Comparison of ENCODE assay signal across 9 cellular contexts in the genomic region with DNA sequence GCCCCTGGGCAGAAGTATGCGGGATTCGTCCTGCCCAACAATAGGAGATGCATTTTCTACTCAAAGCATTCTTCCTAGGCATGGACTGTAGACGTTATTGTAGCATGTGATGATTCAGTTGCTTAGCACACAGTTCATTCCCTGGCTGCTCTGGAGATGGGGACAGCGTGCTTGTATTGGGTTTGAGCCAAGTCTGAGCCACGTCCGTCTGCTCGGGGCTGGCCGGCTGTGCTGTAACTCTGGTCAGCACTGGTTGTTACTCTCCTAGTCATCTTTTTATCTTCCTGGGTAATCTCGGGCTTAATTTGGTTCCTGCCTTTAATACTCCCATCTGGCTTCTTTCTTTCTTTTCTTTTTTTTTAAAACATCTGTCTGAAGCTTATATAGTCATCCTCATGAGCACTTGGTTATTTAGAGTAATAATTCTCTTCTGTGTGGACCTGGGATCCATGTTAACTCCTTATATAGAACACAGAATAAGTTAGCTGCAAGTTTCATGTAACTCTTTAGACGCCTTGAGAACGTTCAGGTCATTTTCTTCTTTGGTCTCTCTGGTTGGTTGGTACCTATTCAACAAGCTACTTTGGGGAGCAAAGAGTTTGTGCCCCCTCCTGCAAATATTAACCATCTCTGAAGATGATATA.
DNase-seq lines count a peak whose midpoint lies in the region; ATAC-seq, FAIRE-seq and TF ChIP-seq lines count a peak whose summit lies in the region.
"Had no signal": no experiment of that assay in that cellular context is flagged by ENCODE, and none has a peak within 500 bp of the region (broad histone marks: within the 10 kb centered on the region; RNA-seq: fewer than 3 reads in every experiment).

No MANE protein-coding gene starts in this region.

- intact Hi-C loops in lower leg skin (cut with DNase I; ENCODE audit: low total_unique reads), result no loop called here

- 35 to 38% methylated on average over 11 of the region's 11 CpGs for WGBS in lower leg skin, 2 donors

- H3K27me3 ChIP-seq in ACC112 (ENCODE audit: insufficient read depth, low read length), result no peaks in the 10 kb centered on the region

- DNase-seq in NCI-H2029 treated with DMSO at 0.1 percent for 48 hours (lab: John Stamatoyannopoulos, UW) (peak; percentile 52), chondrocyte (ENCODE audit: low spot score) (peak; percentile 91), lower leg skin (ENCODE audit: low spot score in 2 of 2) (peak; percentile 64 to 93), GM19239 (ENCODE audit: insufficient read length, low spot score) (no peak), type B pancreatic cell (ENCODE audit: extremely low spot score, unreplicated experiment) (no peak)

- ATAC-seq in GM21360 (IDR thresholded peaks at IDR 0.05; ENCODE audit: unreplicated experiment) (no peak), HG02678 (IDR thresholded peaks at IDR 0.05; ENCODE audit: unreplicated experiment) (no peak)

- no peaks in the 10 kb centered on the region for H3K36me3 ChIP-seq in ACC112 (ENCODE audit: insufficient read depth, low read length)

- H3K4me3 ChIP-seq in ACC112 (ENCODE audit: low read depth, low read length) (peak overlapping the region; percentile 11; the same call in 1 of the 2 replicates), lower leg skin (ENCODE audit: low read depth, poor library complexity, severe bottlenecking) (no peak overlapping the region)

- FAIRE-seq in GM19239 (lab: Jason Lieb, UNC), result no peak

- TF ChIP-seq CTCF in chondrocyte (IDR thresholded peaks at IDR 0.05) (no peak), lower leg skin (IDR thresholded peaks at IDR 0.05) (no peak), type B pancreatic cell (conservative IDR thresholded peaks at IDR 0.05) (no peak)

- no peak for TF ChIP-seq POLR2A in lower leg skin (IDR thresholded peaks at IDR 0.05)

- no peaks in the 10 kb centered on the region for H3K27me3 Mint-ChIP-seq in chondrocyte (ENCODE audit: low read depth)
- H3K27me3 Mint-ChIP-seq in type B pancreatic cell, result peaks cover 4% of the 10 kb centered on the region

- peaks cover 26% of the 10 kb centered on the region for H3K4me1 ChIP-seq in ACC112 (ENCODE audit: control insufficient read depth, insufficient read depth, low read length, unreplicated experiment)

- H3K27ac Mint-ChIP-seq in chondrocyte (ENCODE audit: unreplicated experiment), result peak overlapping the region; percentile 93
- no peak overlapping the region for H3K27ac Mint-ChIP-seq in type B pancreatic cell

- peaks cover 10% of the 10 kb centered on the region for H3K9me3 Mint-ChIP-seq in chondrocyte (ENCODE audit: low read depth)
- H3K9me3 Mint-ChIP-seq in type B pancreatic cell, result peaks cover under 1% of the 10 kb centered on the region

- H3K79me2 ChIP-seq in ACC112 (ENCODE audit: control insufficient read depth, insufficient read depth, low read length, unreplicated experiment), result no peaks in the 10 kb centered on the region

- peak overlapping the region; percentile 29 for H3K4me3 Mint-ChIP-seq in chondrocyte (ENCODE audit: unreplicated experiment)
- H3K4me3 Mint-ChIP-seq in type B pancreatic cell, result no peak overlapping the region

- peak overlapping the region; percentile 34 for H2AFZ ChIP-seq in ACC112 (ENCODE audit: low read length, unreplicated experiment)

- H3K36me3 Mint-ChIP-seq in chondrocyte (ENCODE audit: low read depth), result peaks cover 3% of the 10 kb centered on the region
- no peaks in the 10 kb centered on the region for H3K36me3 Mint-ChIP-seq in type B pancreatic cell

- H3K4me1 Mint-ChIP-seq in chondrocyte (ENCODE audit: low read depth) (peaks cover 49% of the 10 kb centered on the region), type B pancreatic cell (ENCODE audit: unreplicated experiment) (peaks cover 6% of the 10 kb centered on the region)

- peak overlapping the region; percentile 93 for H3K27ac ChIP-seq in ACC112 (ENCODE audit: low read depth, low read length)
- H3K27ac ChIP-seq: C4-2B had no signal

Comparison
In these comparisons a context has a peak if more than half of its experiments do, and no peak if none do; other contexts are left out.
1. DNase-seq: peak in NCI-H2029 treated with DMSO at 0.1 percent for 48 hours (single experiment), chondrocyte (single experiment) and lower leg skin (2 of 2); none in GM19239 (single experiment) and type B pancreatic cell (single experiment).